In the genomic region with DNA sequence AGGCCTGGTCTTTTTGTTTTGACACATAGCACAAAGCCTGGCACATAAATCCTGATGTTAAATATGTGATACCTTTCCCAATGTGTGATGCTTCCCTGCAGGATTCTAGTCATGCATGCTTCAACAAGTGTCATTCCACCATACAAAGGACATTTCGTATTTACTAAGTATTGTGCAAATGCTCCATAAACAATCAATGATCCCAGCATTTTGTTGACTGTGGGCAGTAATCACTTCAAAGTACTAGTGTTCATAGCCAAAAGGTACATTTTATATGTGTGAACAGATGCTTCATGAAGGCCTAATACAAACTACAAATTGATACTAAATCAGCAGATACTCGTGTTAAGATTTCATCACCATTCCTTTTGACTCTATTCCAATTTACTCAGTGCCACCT, we compare ENCODE assay signal across 1 cellular context.
TF ChIP-seq lines count a peak whose summit lies in the region.

No MANE protein-coding gene starts in this region.

TF ChIP-seq in H1, 55 proteins besides CTCF, POLR2A, EP300 and RAD21:
- TF ChIP-seq POLR2AphosphoS5 (IDR thresholded peaks at IDR 0.05; ENCODE audit: low read depth, low read length) (peak; percentile 38; the same call in 1 of the 2 replicates), YY1 (IDR thresholded peaks at IDR 0.05; ENCODE audit: low read depth, low read length) (no peak), BCL11A (IDR thresholded peaks at IDR 0.05; ENCODE audit: low read depth in 2 of 2, low read length in 2 of 2) (no peak), RBBP5 (IDR thresholded peaks at IDR 0.05; ENCODE audit: borderline replicate concordance, low read depth, low read length) (no peak), RNF2 (IDR thresholded peaks at IDR 0.05; ENCODE audit: borderline replicate concordance, low read depth, low read length, missing control alignments, poor library complexity, severe bottlenecking) (no peak)
TF ChIP-seq in H1: peak in this region for 1.
